Comparison of ENCODE assay signal across 12 cellular contexts in the genomic region with DNA sequence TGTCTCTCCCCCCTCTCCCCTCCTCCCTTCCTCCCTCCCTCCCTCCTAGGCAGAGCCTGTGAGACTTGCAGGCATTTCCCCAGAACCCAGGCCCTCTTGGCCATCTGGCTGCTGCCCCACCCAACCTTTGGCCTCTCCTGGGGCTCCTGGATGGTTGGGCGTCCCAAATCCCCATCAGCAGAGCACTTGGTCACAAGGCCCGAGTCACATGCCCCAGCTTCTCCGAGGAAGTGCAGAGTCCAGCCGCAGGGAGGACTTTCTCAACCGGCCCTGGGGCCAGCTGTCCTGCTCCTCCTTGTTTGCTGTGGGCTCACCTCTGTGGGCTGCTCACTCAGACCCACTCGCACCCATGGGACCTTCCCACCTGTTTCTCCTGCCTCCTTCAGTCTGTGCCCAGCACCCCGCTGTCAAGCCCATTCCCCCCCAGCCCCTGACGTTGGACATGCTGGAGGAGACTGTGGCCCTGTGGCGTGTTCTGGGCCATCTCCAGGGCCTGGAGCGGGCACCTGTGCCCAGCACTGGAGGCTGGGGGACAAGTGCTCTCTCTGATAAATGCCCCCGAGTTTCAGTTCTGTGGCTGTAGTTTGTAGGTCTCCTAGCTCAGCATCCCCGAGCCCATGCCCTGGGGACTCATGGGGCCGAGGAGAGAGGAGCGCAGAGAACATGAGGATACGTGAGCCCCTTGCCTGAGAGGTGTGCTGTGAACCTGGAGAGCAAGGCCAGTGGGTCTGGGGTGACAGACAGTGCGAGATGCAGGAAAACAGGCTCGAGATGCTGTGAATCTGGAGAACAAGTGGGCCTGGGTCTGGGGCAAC. TPM values are rescaled to one million over a fixed set of nuclear protein-coding genes. Genes with fewer than 3 reads are reported as not detected.
DNase-seq lines count a peak whose midpoint lies in the region; ATAC-seq and TF ChIP-seq lines count a peak whose summit lies in the region.
"Had no signal": no experiment of that assay in that cellular context is flagged by ENCODE, and none has a peak within 500 bp of the region (broad histone marks: within the 10 kb centered on the region; RNA-seq: fewer than 3 reads in every experiment).

No MANE protein-coding gene starts in this region.

- H3K36me3 ChIP-seq in Caco-2 (ENCODE audit: control insufficient read depth, insufficient read depth, low read length) (no peaks in the 10 kb centered on the region; the same call in 1 of the 2 replicates), heart right ventricle (peaks cover 0 to 19% (median 0%) of the 10 kb centered on the region in 9 donors)
- H3K36me3 ChIP-seq: cardiac muscle cell had no signal

- peak overlapping the region in 4 of 10 donors; percentile 6 to 66 (median 26) for H3K27ac ChIP-seq in heart right ventricle
- H3K27ac ChIP-seq: cardiac muscle cell had no signal

- no peaks in the 10 kb centered on the region for H3K27me3 ChIP-seq in Caco-2 (replicated peaks; ENCODE audit: control insufficient read depth, insufficient read depth, low read length)
- H3K27me3 ChIP-seq in heart right ventricle: no peaks in the 10 kb centered on the region
- H3K27me3 ChIP-seq: cardiac muscle cell had no signal

- H3K4me1 ChIP-seq in Caco-2 (peaks cover 34% of the 10 kb centered on the region), heart right ventricle (peaks cover 25 to 89% (median 47%) of the 10 kb centered on the region in 9 donors)

- 78 to 83% methylated on average over 17 of the region's 17 CpGs for WGBS in heart right ventricle, 2 donors

- ATAC-seq in heart right ventricle (peak; percentile 22 to 46 (median 32)), sciatic nerve (peak; percentile 80)

- H3K9me3 ChIP-seq in Caco-2: no peaks in the 10 kb centered on the region
- no peaks in the 10 kb centered on the region for H3K9me3 ChIP-seq in heart right ventricle

- BruUV-seq in Caco-2 (replicated peaks; lab: Mats Ljungman, UMichigan): no TSS peak

- peaks cover 41% of the 10 kb centered on the region for H3K36me3 Mint-ChIP-seq in Caco-2 (ENCODE audit: insufficient read depth, unreplicated experiment)
- peaks cover 1% of the 10 kb centered on the region for H3K36me3 Mint-ChIP-seq in activated CD4-positive, alpha-beta memory T cell treated with anti-CD3 and anti-CD28 coated beads for 36 hours

- H3K4me1 Mint-ChIP-seq in Caco-2 (ENCODE audit: low read depth, unreplicated experiment): peaks cover 51% of the 10 kb centered on the region
- H3K4me1 Mint-ChIP-seq in activated CD4-positive, alpha-beta memory T cell treated with anti-CD3 and anti-CD28 coated beads for 36 hours (ENCODE audit: low read depth): peaks cover 75% of the 10 kb centered on the region

- no peaks in the 10 kb centered on the region for H3K27me3 Mint-ChIP-seq in Caco-2 (ENCODE audit: insufficient read depth, unreplicated experiment)
- no peaks in the 10 kb centered on the region for H3K27me3 Mint-ChIP-seq in activated CD4-positive, alpha-beta memory T cell treated with anti-CD3 and anti-CD28 coated beads for 36 hours

- no peak for TF ChIP-seq CTCF in Caco-2 (IDR thresholded peaks at IDR 0.05; ENCODE audit: insufficient read depth in 1 of 2, low read depth in 1 of 2, low read length in 1 of 2, severe bottlenecking in 1 of 2, unreplicated experiment in 1 of 2)
- TF ChIP-seq CTCF in heart right ventricle (IDR thresholded peaks at IDR 0.05): no peak

- peak overlapping the region; percentile 94 for H3K27ac Mint-ChIP-seq in Caco-2 (ENCODE audit: unreplicated experiment)
- H3K27ac Mint-ChIP-seq in activated CD4-positive, alpha-beta memory T cell treated with anti-CD3 and anti-CD28 coated beads for 36 hours: peak overlapping the region; percentile 93

- intact Hi-C loops in Caco-2 (cut with micrococcal nuclease; ENCODE audit: unreplicated experiment) (no loop called here), heart right ventricle (cut with DNase I) (no loop called here), sciatic nerve (cut with DNase I) (no loop called here)
- intact Hi-C loops in activated CD4-positive, alpha-beta memory T cell treated with anti-CD3 and anti-CD28 coated beads for 36 hours (cut with micrococcal nuclease): loop anchor here (1.0 to 10.0 kb wide), 2 partner anchors 18 to 173 kb away; no protein-coding TSS in a partner anchor

- DNase-seq in Caco-2: peak; percentile 77 to 84
- DNase-seq in activated CD4-positive, alpha-beta memory T cell treated with anti-CD3 and anti-CD28 coated beads for 36 hours: no peak
- DNase-seq in heart right ventricle: peak in 1 of 2 donors; percentile 58
- peak; percentile 85 for DNase-seq in sciatic nerve (ENCODE audit: low spot score)
- DNase-seq in SHP77 (lab: John Stamatoyannopoulos, UW): no peak
- DNase-seq in Kasumi-1 (lab: John Stamatoyannopoulos, UW): no peak
- no peak for DNase-seq in NCI-H1694 treated with DMSO at 0.1 percent for 48 hours (lab: John Stamatoyannopoulos, UW)
- DNase-seq in SKM-1 (lab: John Stamatoyannopoulos, UW; ENCODE audit: unreplicated experiment): no peak
- DNase-seq: GOT3 had no signal

- no peak overlapping the region for H3K4me3 ChIP-seq in Caco-2 (ENCODE audit: low read depth, low read length)
- H3K4me3 ChIP-seq in heart right ventricle: no peak overlapping the region
- H3K4me3 ChIP-seq: cardiac muscle cell had no signal

- peak overlapping the region; percentile 3 for H3K4me3 Mint-ChIP-seq in Caco-2 (ENCODE audit: unreplicated experiment)
- peak overlapping the region; percentile 73 for H3K4me3 Mint-ChIP-seq in activated CD4-positive, alpha-beta memory T cell treated with anti-CD3 and anti-CD28 coated beads for 36 hours
- H3K4me3 Mint-ChIP-seq: neural crest cell had no signal

- CTCF ChIA-PET in Caco-2 (lab: Charles Lee): interaction anchor here (1.4 kb wide), 1 partner anchor 32 kb away, joined by 7 read pairs; no protein-coding TSS in a partner anchor
- CTCF ChIA-PET in activated CD4-positive, alpha-beta memory T cell treated with anti-CD3 and anti-CD28 coated beads for 36 hours (lab: Charles Lee): no interaction called here

- H3K9me3 Mint-ChIP-seq in Caco-2 (ENCODE audit: unreplicated experiment): no peaks in the 10 kb centered on the region
- H3K9me3 Mint-ChIP-seq in activated CD4-positive, alpha-beta memory T cell treated with anti-CD3 and anti-CD28 coated beads for 36 hours: no peaks in the 10 kb centered on the region
- H3K9me3 Mint-ChIP-seq: neural crest cell had no signal

- POLR2A ChIA-PET in Caco-2 (lab: Charles Lee): no interaction called here
- POLR2A ChIA-PET in activated CD4-positive, alpha-beta memory T cell treated with anti-CD3 and anti-CD28 coated beads for 36 hours (lab: Charles Lee): interaction anchor here (1.6 kb wide), 1 partner anchor 18 kb away, joined by 7 read pairs; no protein-coding TSS in a partner anchor

RNA-seq across cellular contexts. Expression of a gene that starts 42.3 kb away (rescaled TPM):
- total RNA-seq in Caco-2 (2022): 0.14 and 0.19 TPM in 2 replicates
- not detected for total RNA-seq in activated CD4-positive, alpha-beta memory T cell treated with anti-CD3 and anti-CD28 coated beads for 36 hours
- under 1 TPM in 3 of 10 donors, not detected in 7; 0.11 to 0.20 (median 0.15) TPM for total RNA-seq in heart right ventricle
- polyA plus RNA-seq in heart right ventricle: under 1 TPM; 0.14 to 0.15 TPM
- total RNA-seq in sciatic nerve: not detected
- total RNA-seq: cardiac muscle cell, M059J, neural crest cell had no signal

Comparison
In these comparisons a context has a peak if more than half of its experiments do, and no peak if none do; other contexts are left out.
1. DNase-seq: peak in Caco-2 (2 of 2) and sciatic nerve (single experiment); none in activated CD4-positive, alpha-beta memory T cell treated with anti-CD3 and anti-CD28 coated beads for 36 hours (single experiment), SHP77 (0 of 2), Kasumi-1 (0 of 2), NCI-H1694 treated with DMSO at 0.1 percent for 48 hours (single experiment) and SKM-1 (single experiment).